ENCODE assay signal across 23 cellular contexts in genomic region chr2:70932631-70933230, GRCh38. TPM values are rescaled to one million over a fixed set of nuclear protein-coding genes. Genes with fewer than 3 reads are reported as not detected.
DNase-seq lines count a peak whose midpoint lies in the region; ATAC-seq and TF ChIP-seq lines count a peak whose summit lies in the region.
"Had no signal": no experiment of that assay in that cellular context is flagged by ENCODE, and none has a peak within 500 bp of the region (broad histone marks: within the 10 kb centered on the region; RNA-seq: fewer than 3 reads in every experiment).

No MANE protein-coding gene starts in this region.

- TF ChIP-seq CTCF in osteocyte (IDR thresholded peaks at IDR 0.05) (no peak), mucosa of descending colon (IDR thresholded peaks at IDR 0.05) (no peak)

- H3K4me1 Mint-ChIP-seq in osteocyte (ENCODE audit: unreplicated experiment): no peaks in the 10 kb centered on the region

- peaks cover 8% of the 10 kb centered on the region for H3K36me3 Mint-ChIP-seq in osteocyte (ENCODE audit: unreplicated experiment)

- no peaks in the 10 kb centered on the region for H3K9me3 Mint-ChIP-seq in osteocyte (ENCODE audit: unreplicated experiment)

- intact Hi-C loops in mucosa of descending colon (cut with DNase I, micrococcal nuclease): no loop called here

- no peaks in the 10 kb centered on the region for H3K9me3 ChIP-seq in mucosa of descending colon
- H3K9me3 ChIP-seq: HAP-1, MG63 had no signal

- H3K4me3 Mint-ChIP-seq in osteocyte (ENCODE audit: unreplicated experiment): no peak overlapping the region

- H3K27ac Mint-ChIP-seq in osteocyte (ENCODE audit: unreplicated experiment): no peak overlapping the region

- H3K4me3 ChIP-seq in mucosa of descending colon: no peak overlapping the region
- H3K4me3 ChIP-seq: HAP-1, K562, MG63 had no signal

- no peaks in the 10 kb centered on the region for H3K36me3 ChIP-seq in mucosa of descending colon (ENCODE audit: low read depth)
- H3K36me3 ChIP-seq: HAP-1, MG63 had no signal

- no peaks in the 10 kb centered on the region for H3K27me3 Mint-ChIP-seq in osteocyte (ENCODE audit: unreplicated experiment)

- ATAC-seq in mucosa of descending colon (no peak), GM19351 (IDR thresholded peaks at IDR 0.05; ENCODE audit: unreplicated experiment) (no peak)
- ATAC-seq: HepG2, K562 had no signal

- no peaks in the 10 kb centered on the region for H3K4me1 ChIP-seq in mucosa of descending colon (ENCODE audit: low read depth)
- H3K4me1 ChIP-seq: HAP-1 had no signal

- peak; percentile 24 for DNase-seq in activated CD8-positive, alpha-beta memory T cell treated with anti-CD3 and anti-CD28 coated beads for 24 hours
- no peak for DNase-seq in activated CD8-positive, alpha-beta memory T cell treated with anti-CD3 and anti-CD28 coated beads, Interleukin-2, amount 50 U/mL, for 4 hours
- peak; percentile 40 for DNase-seq in islet precursor cell
- DNase-seq in osteocyte (ENCODE audit: extremely low spot score, unreplicated experiment): peak; percentile 84
- no peak for DNase-seq in mucosa of descending colon
- no peak for DNase-seq in superior temporal gyrus (ENCODE audit: extremely low spot score)
- DNase-seq: DMS53, GDM1, MG63, NCI-H1417, NCI-H1694 treated with DMSO at 0.1 percent for 48 hours, NCI-H2081 treated with DMSO at 0.1 percent for 48 hours, NCI-H2171 treated with DMSO at 0.1 percent for 48 hours, NCI-H526, OCI-M1, Right ventricle myocardium superior had no signal

RNA-seq across cellular contexts. Expression of gene ATP6V1B1, which starts 3.0 kb away (rescaled TPM):
- total RNA-seq in osteocyte (6.3 and 6.5 TPM in 2 replicates), mucosa of descending colon (not detected)
- total RNA-seq: K562 had no signal

RNA-seq across cellular contexts. Expression of gene VAX2, which starts 32.4 kb away (rescaled TPM):
- 5.9 and 8.3 TPM in 2 replicates for total RNA-seq in osteocyte
- under 1 TPM in 1 of 3 donors, not detected in 2; 0.47 TPM for total RNA-seq in mucosa of descending colon
- total RNA-seq: K562 had no signal

RNA-seq across cellular contexts. Expression of gene ANKRD53, which starts 45.7 kb away (rescaled TPM):
- total RNA-seq in osteocyte (1.9 and 2.7 TPM in 2 replicates), mucosa of descending colon (1 to 10 TPM in 1 of 3 donors, under 1 TPM in 2; 0.23 to 1.8 (median 0.75) TPM)
- total RNA-seq: A172, HepG2, RPMI7951, SK-MEL-5 had no signal

Comparison
In these comparisons a context has a peak if more than half of its experiments do, and no peak if none do; other contexts are left out.
1. DNase-seq: peak in activated CD8-positive, alpha-beta memory T cell treated with anti-CD3 and anti-CD28 coated beads for 24 hours (single experiment), islet precursor cell (single experiment) and osteocyte (single experiment); none in activated CD8-positive, alpha-beta memory T cell treated with anti-CD3 and anti-CD28 coated beads, Interleukin-2, amount 50 U/mL, for 4 hours (single experiment), mucosa of descending colon (0 of 3) and superior temporal gyrus (single experiment).